Comparison of ENCODE assay signal across 8 cellular contexts in genomic region chr11:63837719-63838118, GRCh38. TPM values are rescaled to one million over a fixed set of nuclear protein-coding genes. Genes with fewer than 3 reads are reported as not detected.
DNase-seq lines count a peak whose midpoint lies in the region; ATAC-seq and TF ChIP-seq lines count a peak whose summit lies in the region.

No MANE protein-coding gene starts in this region.

- H3K27ac ChIP-seq in lower lobe of right lung: peak overlapping the region; percentile 84

- no peaks in the 10 kb centered on the region for H3K9me3 Mint-ChIP-seq in activated naive CD4-positive, alpha-beta T cell treated with anti-CD3 and anti-CD28 coated beads for 36 hours
- H3K9me3 Mint-ChIP-seq in activated T-helper 1 cell treated with anti-CD3 and anti-CD28 coated beads, Interleukin-12 subunit alpha, Interleukin-12 subunit beta, Interleukin-2, Interleukin-4 antibody, amounts not matched to agents 30 ng/mL and 10 ng/mL and 1 ng/mL, durations not matched to agents 14 hours and 24 hours and 36 hours: no peaks in the 10 kb centered on the region
- no peaks in the 10 kb centered on the region for H3K9me3 Mint-ChIP-seq in type B pancreatic cell

- no peaks in the 10 kb centered on the region for H3K27me3 ChIP-seq in lower lobe of right lung (ENCODE audit: low read depth)

- H3K36me3 ChIP-seq in lower lobe of right lung: peaks cover 11% of the 10 kb centered on the region

- H3K9me3 ChIP-seq in lower lobe of right lung: no peaks in the 10 kb centered on the region

- peaks cover 43% of the 10 kb centered on the region for H3K4me1 ChIP-seq in lower lobe of right lung

- no peak for DNase-seq in activated naive CD4-positive, alpha-beta T cell treated with anti-CD3 and anti-CD28 coated beads for 36 hours
- no peak for DNase-seq in activated naive CD4-positive, alpha-beta T cell (lab: John Stamatoyannopoulos, UW)
- DNase-seq in activated T-helper 1 cell treated with anti-CD3 and anti-CD28 coated beads, Interleukin-12 subunit alpha, Interleukin-12 subunit beta, Interleukin-2, Interleukin-4 antibody, amounts not matched to agents 30 ng/mL and 10 ng/mL and 1 ng/mL, durations not matched to agents 14 hours and 24 hours and 36 hours (ENCODE audit: low spot score): no peak
- DNase-seq in lower lobe of right lung (peak; percentile 66), type B pancreatic cell (ENCODE audit: extremely low spot score, unreplicated experiment) (no peak), NCI-H345 treated with DMSO at 0.1 percent for 48 hours (lab: John Stamatoyannopoulos, UW; ENCODE audit: unreplicated experiment) (no peak)

- H3K36me3 Mint-ChIP-seq in activated naive CD4-positive, alpha-beta T cell treated with anti-CD3 and anti-CD28 coated beads for 36 hours (ENCODE audit: low read depth): peaks cover 3% of the 10 kb centered on the region
- H3K36me3 Mint-ChIP-seq in activated T-helper 1 cell treated with anti-CD3 and anti-CD28 coated beads, Interleukin-12 subunit alpha, Interleukin-12 subunit beta, Interleukin-2, Interleukin-4 antibody, amounts not matched to agents 30 ng/mL and 10 ng/mL and 1 ng/mL, durations not matched to agents 14 hours and 24 hours and 36 hours (ENCODE audit: low read depth): peaks cover 16% of the 10 kb centered on the region
- H3K36me3 Mint-ChIP-seq in type B pancreatic cell: peaks cover 3% of the 10 kb centered on the region

- intact Hi-C loops in activated naive CD4-positive, alpha-beta T cell treated with anti-CD3 and anti-CD28 coated beads for 36 hours (cut with micrococcal nuclease): loop anchor here (1.0 to 2.0 kb wide), 11 partner anchors 69 to 467 kb away; partner anchors contain the start of genes COX8A, ESRRA, FKBP2 and STIP1
- intact Hi-C loops in activated T-helper 1 cell treated with anti-CD3 and anti-CD28 coated beads, Interleukin-12 subunit alpha, Interleukin-12 subunit beta, Interleukin-2, Interleukin-4 antibody, amounts not matched to agents 30 ng/mL and 10 ng/mL and 1 ng/mL, durations not matched to agents 14 hours and 24 hours and 36 hours (cut with micrococcal nuclease): loop anchor here (1.0 kb wide), 15 partner anchors 24 to 468 kb away; partner anchors contain the start of genes COX8A, ESRRA, RTN3 and SPINDOC
- intact Hi-C loops in lower lobe of right lung (cut with DNase I): loop anchor here (10.0 kb wide), 1 partner anchor 107 kb away; no protein-coding TSS in a partner anchor

- peak overlapping the region; percentile 89 for H3K4me3 ChIP-seq in lower lobe of right lung

- CTCF ChIA-PET in activated naive CD4-positive, alpha-beta T cell treated with anti-CD3 and anti-CD28 coated beads for 36 hours (lab: Charles Lee): interaction anchor here (0.7 to 5.3 kb wide), 36 partner anchors 10 to 315 kb away, joined by 3 to 82 read pairs (median 7); partner anchors contain the start of genes ATL3, COX8A, NAA40 and RCOR2

- TF ChIP-seq CTCF in lower lobe of right lung (IDR thresholded peaks at IDR 0.05) (no peak), type B pancreatic cell (conservative IDR thresholded peaks at IDR 0.05) (no peak)

- H3K4me3 Mint-ChIP-seq in activated naive CD4-positive, alpha-beta T cell treated with anti-CD3 and anti-CD28 coated beads for 36 hours: peak overlapping the region; percentile 78
- H3K4me3 Mint-ChIP-seq in activated T-helper 1 cell treated with anti-CD3 and anti-CD28 coated beads, Interleukin-12 subunit alpha, Interleukin-12 subunit beta, Interleukin-2, Interleukin-4 antibody, amounts not matched to agents 30 ng/mL and 10 ng/mL and 1 ng/mL, durations not matched to agents 14 hours and 24 hours and 36 hours: peak overlapping the region; percentile 83
- peak overlapping the region; percentile 87 for H3K4me3 Mint-ChIP-seq in type B pancreatic cell

- H3K4me1 Mint-ChIP-seq in activated naive CD4-positive, alpha-beta T cell treated with anti-CD3 and anti-CD28 coated beads for 36 hours (ENCODE audit: low read depth): peaks cover 38% of the 10 kb centered on the region
- peaks cover 54% of the 10 kb centered on the region for H3K4me1 Mint-ChIP-seq in activated T-helper 1 cell treated with anti-CD3 and anti-CD28 coated beads, Interleukin-12 subunit alpha, Interleukin-12 subunit beta, Interleukin-2, Interleukin-4 antibody, amounts not matched to agents 30 ng/mL and 10 ng/mL and 1 ng/mL, durations not matched to agents 14 hours and 24 hours and 36 hours (ENCODE audit: low read depth)
- H3K4me1 Mint-ChIP-seq in type B pancreatic cell (ENCODE audit: unreplicated experiment): peaks cover 43% of the 10 kb centered on the region

- peak overlapping the region; percentile 65 for H3K27ac Mint-ChIP-seq in activated naive CD4-positive, alpha-beta T cell treated with anti-CD3 and anti-CD28 coated beads for 36 hours
- H3K27ac Mint-ChIP-seq in activated T-helper 1 cell treated with anti-CD3 and anti-CD28 coated beads, Interleukin-12 subunit alpha, Interleukin-12 subunit beta, Interleukin-2, Interleukin-4 antibody, amounts not matched to agents 30 ng/mL and 10 ng/mL and 1 ng/mL, durations not matched to agents 14 hours and 24 hours and 36 hours: peak overlapping the region; percentile 77
- H3K27ac Mint-ChIP-seq in type B pancreatic cell: peak overlapping the region; percentile 83

- no peaks in the 10 kb centered on the region for H3K27me3 Mint-ChIP-seq in activated naive CD4-positive, alpha-beta T cell treated with anti-CD3 and anti-CD28 coated beads for 36 hours (ENCODE audit: low read depth)
- peaks cover 5% of the 10 kb centered on the region for H3K27me3 Mint-ChIP-seq in activated T-helper 1 cell treated with anti-CD3 and anti-CD28 coated beads, Interleukin-12 subunit alpha, Interleukin-12 subunit beta, Interleukin-2, Interleukin-4 antibody, amounts not matched to agents 30 ng/mL and 10 ng/mL and 1 ng/mL, durations not matched to agents 14 hours and 24 hours and 36 hours (ENCODE audit: insufficient read depth)
- H3K27me3 Mint-ChIP-seq in type B pancreatic cell: no peaks in the 10 kb centered on the region

- ATAC-seq in lower lobe of right lung (peak; percentile 35 to 55), HG02571 (IDR thresholded peaks at IDR 0.05; ENCODE audit: unreplicated experiment) (no peak), GM18517 (IDR thresholded peaks at IDR 0.05; ENCODE audit: unreplicated experiment) (no peak)

RNA-seq across cellular contexts. Expression of gene MARK2, which starts 1.2 kb away (rescaled TPM):
- 10 to 100 TPM; 15.8 to 17.6 TPM for total RNA-seq in activated naive CD4-positive, alpha-beta T cell treated with anti-CD3 and anti-CD28 coated beads for 36 hours
- 44.7 and 46.0 TPM in 2 replicates for total RNA-seq in activated T-helper 1 cell treated with anti-CD3 and anti-CD28 coated beads, Interleukin-12 subunit alpha, Interleukin-12 subunit beta, Interleukin-2, Interleukin-4 antibody, amounts not matched to agents 30 ng/mL and 10 ng/mL and 1 ng/mL, durations not matched to agents 14 hours and 24 hours and 36 hours
- total RNA-seq in lower lobe of right lung (44.9 TPM), type B pancreatic cell (ENCODE audit: low replicate concordance) (52.8 and 73.5 TPM in 2 replicates)

RNA-seq across cellular contexts. Expression of gene SPINDOC, which starts 24.5 kb away (rescaled TPM):
- total RNA-seq in activated naive CD4-positive, alpha-beta T cell treated with anti-CD3 and anti-CD28 coated beads for 36 hours: 10 to 100 TPM; 15.3 to 15.4 TPM
- 60.0 and 64.3 TPM in 2 replicates for total RNA-seq in activated T-helper 1 cell treated with anti-CD3 and anti-CD28 coated beads, Interleukin-12 subunit alpha, Interleukin-12 subunit beta, Interleukin-2, Interleukin-4 antibody, amounts not matched to agents 30 ng/mL and 10 ng/mL and 1 ng/mL, durations not matched to agents 14 hours and 24 hours and 36 hours
- total RNA-seq in lower lobe of right lung: 21.7 TPM
- 33.7 and 61.6 TPM in 2 replicates for total RNA-seq in type B pancreatic cell (ENCODE audit: low replicate concordance)

Comparison
In these comparisons a context has a peak if more than half of its experiments do, and no peak if none do; other contexts are left out.
1. ATAC-seq: peak in lower lobe of right lung (2 of 2); none in HG02571 (single experiment) and GM18517 (single experiment).
2. Peak in every context shown above with its lines, with median percentiles within 50 percentile points of each other: H3K27ac Mint-ChIP-seq and H3K4me3 Mint-ChIP-seq.